33 cellular contexts compared by ENCODE assay signal in the genomic region with DNA sequence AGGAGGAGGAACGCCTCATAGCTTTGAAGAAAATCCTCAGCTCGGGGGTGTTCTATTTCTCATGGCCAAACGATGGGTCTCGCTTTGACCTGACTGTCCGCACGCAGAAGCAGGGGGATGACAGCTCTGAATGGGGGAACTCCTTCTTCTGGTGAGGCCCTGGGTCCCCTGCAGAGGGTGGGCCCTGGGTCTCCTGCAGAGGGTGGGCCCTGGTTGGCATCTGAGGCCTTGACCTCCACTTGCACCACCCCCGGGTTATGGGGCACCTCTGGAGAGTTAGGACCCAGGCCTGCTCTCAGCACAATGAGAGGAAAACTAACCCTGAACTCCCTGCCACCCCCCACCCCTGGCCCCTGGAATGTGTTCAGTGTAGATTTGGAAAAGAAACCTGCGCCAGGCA. TPM values are rescaled to one million over a fixed set of nuclear protein-coding genes. Genes with fewer than 3 reads are reported as not detected.
DNase-seq lines count a peak whose midpoint lies in the region; ATAC-seq and TF ChIP-seq lines count a peak whose summit lies in the region.
"Had no signal": no experiment of that assay in that cellular context is flagged by ENCODE, and none has a peak within 500 bp of the region (broad histone marks: within the 10 kb centered on the region; RNA-seq: fewer than 3 reads in every experiment).

No MANE protein-coding gene starts in this region.

- peaks cover 45% of the 10 kb centered on the region for H3K4me1 Mint-ChIP-seq in T-helper 17 cell
- H3K4me1 Mint-ChIP-seq in activated T-cell treated with anti-CD3 and anti-CD28 coated beads, Interleukin-2, amount 50 U/mL, for 4 hours (ENCODE audit: low read depth) = peaks cover 48% of the 10 kb centered on the region

- no peak overlapping the region for H3K4me3 ChIP-seq in BLaER1
- no peak overlapping the region for H3K4me3 ChIP-seq in lower lobe of right lung
- H3K4me3 ChIP-seq: body of pancreas, gastroesophageal sphincter, HAP-1, left lung, sigmoid colon had no signal

- H3K9ac ChIP-seq in BLaER1 = no peak overlapping the region

- peak overlapping the region; percentile 94 for H3K4me2 ChIP-seq in BLaER1

- H3K4me3 Mint-ChIP-seq in T-helper 17 cell = no peak overlapping the region
- no peak overlapping the region for H3K4me3 Mint-ChIP-seq in activated T-cell treated with anti-CD3 and anti-CD28 coated beads, Interleukin-2, amount 50 U/mL, for 4 hours
- H3K4me3 Mint-ChIP-seq: activated naive CD8-positive, alpha-beta T cell treated with anti-CD3 and anti-CD28 coated beads, Interleukin-2, amount 50 U/mL, for 24 hours; immature natural killer cell had no signal

- H4K20me1 ChIP-seq in BLaER1 = peaks cover 52% of the 10 kb centered on the region

- H3K27ac Mint-ChIP-seq in T-helper 17 cell = peak overlapping the region; percentile 95
- H3K27ac Mint-ChIP-seq: activated naive CD8-positive, alpha-beta T cell treated with anti-CD3 and anti-CD28 coated beads, Interleukin-2, amount 50 U/mL, for 24 hours had no signal

- ATAC-seq in T-helper 17 cell (no peak), lower lobe of right lung (no peak)
- ATAC-seq in activated T-cell treated with anti-CD3 and anti-CD28 coated beads, Interleukin-2, amount 50 U/mL, for 4 hours = no peak
- ATAC-seq: activated naive CD8-positive, alpha-beta T cell treated with anti-CD3 and anti-CD28 coated beads, Interleukin-2, amount 50 U/mL, for 24 hours; body of pancreas; gastroesophageal sphincter; left lung; PC-3 had no signal

- H3K9me3 ChIP-seq in BLaER1 = no peaks in the 10 kb centered on the region
- no peaks in the 10 kb centered on the region for H3K9me3 ChIP-seq in T-helper 17 cell (ENCODE audit: control insufficient read depth, low read length, poor library complexity, severe bottlenecking)
- H3K9me3 ChIP-seq in lower lobe of right lung = no peaks in the 10 kb centered on the region
- H3K9me3 ChIP-seq: body of pancreas, gastroesophageal sphincter, HAP-1, left lung, sigmoid colon had no signal

- H3K9me3 Mint-ChIP-seq in activated T-cell treated with anti-CD3 and anti-CD28 coated beads, Interleukin-2, amount 50 U/mL, for 4 hours = no peaks in the 10 kb centered on the region
- H3K9me3 Mint-ChIP-seq: activated naive CD8-positive, alpha-beta T cell treated with anti-CD3 and anti-CD28 coated beads, Interleukin-2, amount 50 U/mL, for 24 hours; immature natural killer cell had no signal

- H3K27me3 ChIP-seq in BLaER1 = no peaks in the 10 kb centered on the region
- no peaks in the 10 kb centered on the region for H3K27me3 ChIP-seq in lower lobe of right lung (ENCODE audit: low read depth)
- H3K27me3 ChIP-seq: body of pancreas, gastroesophageal sphincter, left lung, sigmoid colon had no signal

- peaks cover 69% of the 10 kb centered on the region for H3K4me1 ChIP-seq in BLaER1
- H3K4me1 ChIP-seq in lower lobe of right lung = peaks cover 48% of the 10 kb centered on the region
- H3K4me1 ChIP-seq: HAP-1 had no signal

- peaks cover 3% of the 10 kb centered on the region for H3K36me3 Mint-ChIP-seq in T-helper 17 cell (ENCODE audit: low read depth)
- peaks cover 10% of the 10 kb centered on the region for H3K36me3 Mint-ChIP-seq in activated T-cell treated with anti-CD3 and anti-CD28 coated beads, Interleukin-2, amount 50 U/mL, for 4 hours (ENCODE audit: insufficient read depth)

- TF ChIP-seq CTCF in lower lobe of right lung (IDR thresholded peaks at IDR 0.05) = no peak

- intact Hi-C loops in lower lobe of right lung (cut with DNase I) = no loop called here

- H3K27ac ChIP-seq in BLaER1 (no peak overlapping the region), lower lobe of right lung (no peak overlapping the region), substantia nigra (ENCODE audit: low read depth, low read length, poor library complexity, severe bottlenecking) (peak overlapping the region; percentile 97), caudate nucleus (ENCODE audit: low read depth, low read length) (no peak overlapping the region)
- H3K27ac ChIP-seq: body of pancreas, left lung, VCaP had no signal

- no peak for DNase-seq in T-helper 17 cell
- DNase-seq in lower lobe of right lung = peak; percentile 14
- DNase-seq in substantia nigra (lab: John Stamatoyannopoulos, UW) = no peak
- no peak for DNase-seq in activated T-cell treated with anti-CD3 and anti-CD28 coated beads, Interleukin-2, amount 50 U/mL, for 4 hours
- no peak for DNase-seq in caudate nucleus (lab: John Stamatoyannopoulos, UW)
- no peak for DNase-seq in NCI-H748 treated with DMSO at 0.1 percent for 48 hours (lab: John Stamatoyannopoulos, UW)
- DNase-seq: activated CD4-positive, alpha-beta T cell treated with anti-CD3 and anti-CD28 coated beads for 4 hours; activated CD8-positive, alpha-beta memory T cell treated with anti-CD3 and anti-CD28 coated beads for 24 hours; activated gamma-delta T cell; activated naive CD8-positive, alpha-beta T cell treated with anti-CD3 and anti-CD28 coated beads, Interleukin-2, amount 50 U/mL, for 24 hours; activated T-cell treated with anti-CD3 and anti-CD28 coated beads for 4 hours; Calu3; DMS79 treated with DMSO at 0.1 percent for 48 hours; effector CD4-positive, alpha-beta T cell; GF-D8; immature natural killer cell; KBM-7; left lung; NCI-H1105; NCI-H2029; NCI-H2227 treated with DMSO at 0.1 percent for 48 hours; NCI-H526; PC-3; SHP77; stimulated activated CD4-positive, alpha-beta T cell treated with anti-CD3 and anti-CD28 coated beads, Interleukin-4, amount 100 ng/mL, for 1 hour; T1000; trophoblast cell had no signal

- H3K36me3 ChIP-seq in BLaER1 = 0 out of 2 replicates have a peak, but pooled peaks cover 6% of the 10 kb centered on the region
- no peaks in the 10 kb centered on the region for H3K36me3 ChIP-seq in lower lobe of right lung
- H3K36me3 ChIP-seq: HAP-1, left lung had no signal

- no peaks in the 10 kb centered on the region for H3K27me3 Mint-ChIP-seq in T-helper 17 cell
- no peaks in the 10 kb centered on the region for H3K27me3 Mint-ChIP-seq in activated T-cell treated with anti-CD3 and anti-CD28 coated beads, Interleukin-2, amount 50 U/mL, for 4 hours (ENCODE audit: low read depth)
- H3K27me3 Mint-ChIP-seq: activated naive CD8-positive, alpha-beta T cell treated with anti-CD3 and anti-CD28 coated beads, Interleukin-2, amount 50 U/mL, for 24 hours had no signal

RNA-seq across cellular contexts. Expression of gene SYNJ2, which starts 47.2 kb away (rescaled TPM):
- total RNA-seq in T-helper 17 cell (10 to 100 TPM; 43.6 to 45.0 TPM), lower lobe of right lung (4.5 TPM)
- total RNA-seq in activated T-cell treated with anti-CD3 and anti-CD28 coated beads, Interleukin-2, amount 50 U/mL, for 4 hours = 10 to 100 TPM; 22.9 to 27.8 (median 24.2) TPM
